ENCODE assay signal across 16 cellular contexts in genomic region chr3:69433938-69434263, GRCh38. TPM values are rescaled to one million over a fixed set of nuclear protein-coding genes. Genes with fewer than 3 reads are reported as not detected.
DNase-seq lines count a peak whose midpoint lies in the region; ATAC-seq and TF ChIP-seq lines count a peak whose summit lies in the region.
"Had no signal": no experiment of that assay in that cellular context is flagged by ENCODE, and none has a peak within 500 bp of the region (broad histone marks: within the 10 kb centered on the region; RNA-seq: fewer than 3 reads in every experiment).

No MANE protein-coding gene starts in this region.

- POLR2A ChIA-PET in CD4-positive, alpha-beta T cell (lab: Charles Lee), result no interaction called here

- no peaks in the 10 kb centered on the region for H3K9me3 ChIP-seq in CD4-positive, alpha-beta T cell (ENCODE audit: control insufficient read depth, low read length)
- H3K9me3 ChIP-seq: thyroid gland had no signal

- H3K27ac Mint-ChIP-seq in activated T-helper 2 cell treated with anti-CD3 and anti-CD28 coated beads, Interferon-gamma antibody, Interleukin-2, Interleukin-4, amounts not matched to agents 10 μg/mL and 5 μg/mL and 100 μg/mL, durations not matched to agents 14 hours and 24 hours and 36 hours, result peak overlapping the region; percentile 54
- no peak overlapping the region for H3K27ac Mint-ChIP-seq in CD4-positive, alpha-beta T cell
- H3K27ac Mint-ChIP-seq: IgD-negative memory B cell; naive thymus-derived CD8-positive, alpha-beta T cell had no signal

- no peaks in the 10 kb centered on the region for H3K27me3 Mint-ChIP-seq in activated T-helper 2 cell treated with anti-CD3 and anti-CD28 coated beads, Interferon-gamma antibody, Interleukin-2, Interleukin-4, amounts not matched to agents 10 μg/mL and 5 μg/mL and 100 μg/mL, durations not matched to agents 14 hours and 24 hours and 36 hours (ENCODE audit: low read depth)
- H3K27me3 Mint-ChIP-seq in CD4-positive, alpha-beta T cell, result peaks cover 5% of the 10 kb centered on the region

- DNase-seq in DMS 273 (lab: John Stamatoyannopoulos, UW; ENCODE audit: unreplicated experiment) (peak; percentile 37), DMS 273 treated with DMSO at 0.1 percent for 48 hours (lab: John Stamatoyannopoulos, UW) (no peak), midbrain (lab: John Stamatoyannopoulos, UW) (peak; percentile 27), GM19240 (ENCODE audit: insufficient read length, low spot score) (no peak), activated gamma-delta T cell (lab: John Stamatoyannopoulos, UW) (no peak)
- DNase-seq in activated T-helper 2 cell treated with anti-CD3 and anti-CD28 coated beads, Interferon-gamma antibody, Interleukin-2, Interleukin-4, amounts not matched to agents 10 μg/mL and 5 μg/mL and 100 μg/mL, durations not matched to agents 14 hours and 24 hours and 36 hours (ENCODE audit: low spot score), result no peak
- no peak for DNase-seq in CD4-positive, alpha-beta T cell
- DNase-seq: activated T-cell treated with anti-CD3 and anti-CD28 coated beads, Interleukin-2, amount 50 U/mL, for 1 hour; cortex of kidney; GDM1; naive thymus-derived CD8-positive, alpha-beta T cell; NCI-H226; thyroid gland had no signal

- no peak overlapping the region for H3K27ac ChIP-seq in CD4-positive, alpha-beta T cell (ENCODE audit: low read depth, low read length)
- H3K27ac ChIP-seq: 22Rv1, thyroid gland had no signal

- no peak for TF ChIP-seq CTCF in CD4-positive, alpha-beta T cell (IDR thresholded peaks at IDR 0.05)

- H3K36me3 Mint-ChIP-seq in activated T-helper 2 cell treated with anti-CD3 and anti-CD28 coated beads, Interferon-gamma antibody, Interleukin-2, Interleukin-4, amounts not matched to agents 10 μg/mL and 5 μg/mL and 100 μg/mL, durations not matched to agents 14 hours and 24 hours and 36 hours (ENCODE audit: low read depth), result no peaks in the 10 kb centered on the region
- no peaks in the 10 kb centered on the region for H3K36me3 Mint-ChIP-seq in CD4-positive, alpha-beta T cell (ENCODE audit: low read depth)
- H3K36me3 Mint-ChIP-seq: IgD-negative memory B cell; naive thymus-derived CD8-positive, alpha-beta T cell had no signal

- CTCF ChIA-PET in CD4-positive, alpha-beta T cell (lab: Charles Lee), result no interaction called here

- no peaks in the 10 kb centered on the region for H3K27me3 ChIP-seq in CD4-positive, alpha-beta T cell (ENCODE audit: control insufficient read depth, insufficient read depth, low read length)
- H3K27me3 ChIP-seq: thyroid gland had no signal

- ATAC-seq in HG02870 (IDR thresholded peaks at IDR 0.05; ENCODE audit: unreplicated experiment), result peak; percentile 38
- ATAC-seq in CD4-positive, alpha-beta T cell (ENCODE audit: poor library complexity), result no peak
- ATAC-seq: naive thymus-derived CD8-positive, alpha-beta T cell had no signal

- peaks cover 42% of the 10 kb centered on the region for H3K4me1 Mint-ChIP-seq in activated T-helper 2 cell treated with anti-CD3 and anti-CD28 coated beads, Interferon-gamma antibody, Interleukin-2, Interleukin-4, amounts not matched to agents 10 μg/mL and 5 μg/mL and 100 μg/mL, durations not matched to agents 14 hours and 24 hours and 36 hours (ENCODE audit: low read depth)
- H3K4me1 Mint-ChIP-seq in CD4-positive, alpha-beta T cell (ENCODE audit: low read depth), result no peaks in the 10 kb centered on the region
- H3K4me1 Mint-ChIP-seq: IgD-negative memory B cell; naive thymus-derived CD8-positive, alpha-beta T cell had no signal

- no peaks in the 10 kb centered on the region for H3K9me3 Mint-ChIP-seq in activated T-helper 2 cell treated with anti-CD3 and anti-CD28 coated beads, Interferon-gamma antibody, Interleukin-2, Interleukin-4, amounts not matched to agents 10 μg/mL and 5 μg/mL and 100 μg/mL, durations not matched to agents 14 hours and 24 hours and 36 hours
- H3K9me3 Mint-ChIP-seq in CD4-positive, alpha-beta T cell, result no peaks in the 10 kb centered on the region
- H3K9me3 Mint-ChIP-seq: IgD-negative memory B cell; naive thymus-derived CD8-positive, alpha-beta T cell had no signal

- intact Hi-C loops in activated T-helper 2 cell treated with anti-CD3 and anti-CD28 coated beads, Interferon-gamma antibody, Interleukin-2, Interleukin-4, amounts not matched to agents 10 μg/mL and 5 μg/mL and 100 μg/mL, durations not matched to agents 14 hours and 24 hours and 36 hours (cut with micrococcal nuclease), result loop anchor here (2.0 kb wide), 1 partner anchor 235 kb away; no protein-coding TSS in a partner anchor
- intact Hi-C loops in CD4-positive, alpha-beta T cell (cut with DNase I, micrococcal nuclease), result no loop called here

- no peak overlapping the region for H3K4me3 Mint-ChIP-seq in activated T-helper 2 cell treated with anti-CD3 and anti-CD28 coated beads, Interferon-gamma antibody, Interleukin-2, Interleukin-4, amounts not matched to agents 10 μg/mL and 5 μg/mL and 100 μg/mL, durations not matched to agents 14 hours and 24 hours and 36 hours (ENCODE audit: low read depth)
- H3K4me3 Mint-ChIP-seq in CD4-positive, alpha-beta T cell, result no peak overlapping the region
- H3K4me3 Mint-ChIP-seq: IgD-negative memory B cell; naive thymus-derived CD8-positive, alpha-beta T cell had no signal

RNA-seq across cellular contexts. Expression of gene FRMD4B, which starts 48.0 kb away (rescaled TPM):
- total RNA-seq in activated T-helper 2 cell treated with anti-CD3 and anti-CD28 coated beads, Interferon-gamma antibody, Interleukin-2, Interleukin-4, amounts not matched to agents 10 μg/mL and 5 μg/mL and 100 μg/mL, durations not matched to agents 14 hours and 24 hours and 36 hours, result 75.1 and 78.0 TPM in 2 replicates
- total RNA-seq in CD4-positive, alpha-beta T cell, result 1 to 10 TPM; 5.5 to 7.7 TPM

Comparison
In these comparisons a context has a peak if more than half of its experiments do, and no peak if none do; other contexts are left out.
1. DNase-seq: peak in DMS 273 (single experiment) and midbrain (single experiment); none in DMS 273 treated with DMSO at 0.1 percent for 48 hours (single experiment), activated T-helper 2 cell treated with anti-CD3 and anti-CD28 coated beads, Interferon-gamma antibody, Interleukin-2, Interleukin-4, amounts not matched to agents 10 μg/mL and 5 μg/mL and 100 μg/mL, durations not matched to agents 14 hours and 24 hours and 36 hours (single experiment), CD4-positive, alpha-beta T cell (0 of 10), GM19240 (single experiment) and activated gamma-delta T cell (single experiment).